Comparison of ENCODE assay signal across 22 cellular contexts in the genomic region with DNA sequence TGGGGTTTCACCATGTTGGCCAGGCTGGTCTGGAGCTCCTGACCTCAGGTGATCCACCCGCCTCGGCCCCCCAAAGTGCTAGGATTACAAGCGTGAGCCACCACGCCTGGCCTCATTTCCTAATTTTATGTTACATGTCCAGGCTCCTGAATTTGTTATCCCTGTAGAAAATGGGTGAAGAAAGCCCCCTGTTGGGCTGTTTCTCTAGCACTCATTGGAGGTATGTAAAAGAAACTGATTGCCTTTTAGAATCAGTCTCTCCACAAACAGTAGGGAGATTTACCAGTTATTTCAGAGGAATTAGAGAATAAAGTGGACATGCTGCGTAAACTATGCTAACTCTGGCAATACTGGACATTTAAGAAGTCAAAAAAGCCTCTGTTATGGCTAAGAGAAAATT.
"Had no signal": no experiment of that assay in that cellular context is flagged by ENCODE, and none has a peak within 500 bp of the region (broad histone marks: within the 10 kb centered on the region; RNA-seq: fewer than 3 reads in every experiment).

No MANE protein-coding gene starts in this region.

- H3K4me3 ChIP-seq: colonic mucosa, gastrocnemius medialis, left lung, lower lobe of right lung, skin epidermis, uterus had no signal

- FAIRE-seq: bronchial epithelial cell, islet of Langerhans had no signal

- H3K27me3 ChIP-seq: colonic mucosa, gastrocnemius medialis, left lung, uterus had no signal

- H3K27ac ChIP-seq: colonic mucosa, gastrocnemius medialis, left lung, lower lobe of right lung, skin epidermis, uterus had no signal

- DNase-seq: activated CD4-positive, alpha-beta T cell treated with anti-CD3 and anti-CD28 coated beads for 4 hours; activated CD4-positive, alpha-beta T cell treated with anti-CD3 and anti-CD28 coated beads, Interleukin-2, amount 50 U/mL, for 4 hours; activated naive CD4-positive, alpha-beta T cell; activated T-cell treated with anti-CD3 and anti-CD28 coated beads for 4 hours; activated T-cell treated with anti-CD3 and anti-CD28 coated beads, Interleukin-2, amount 50 U/mL, for 72 hours; colonic mucosa; effector CD8-positive, alpha-beta T cell; erythroblast; gastrocnemius medialis; glutamatergic neuron; left lung; lower lobe of right lung; mesenchymal stem cell; natural killer cell; stimulated activated CD4-positive, alpha-beta T cell treated with anti-CD3 and anti-CD28 coated beads, Interleukin-12 subunit alpha, Interleukin-12 subunit beta, amount 100 ng/mL, for 4 hours; stimulated activated CD4-positive, alpha-beta T cell treated with anti-CD3 and anti-CD28 coated beads, Interleukin-4, amount 100 ng/mL, for 1 hour; uterus had no signal

- H3K36me3 ChIP-seq: colonic mucosa, gastrocnemius medialis, left lung, lower lobe of right lung, uterus had no signal

- H3K4me1 ChIP-seq: colonic mucosa, gastrocnemius medialis, left lung, lower lobe of right lung, uterus had no signal

- H3K9me3 ChIP-seq: colonic mucosa, gastrocnemius medialis, left lung, lower lobe of right lung, uterus had no signal

- ATAC-seq: activated naive CD4-positive, alpha-beta T cell treated with anti-CD3 and anti-CD28 coated beads, Interleukin-2, amount 50 U/mL, for 72 hours; activated T-cell treated with anti-CD3 and anti-CD28 coated beads, Interleukin-2, amount 50 U/mL, for 72 hours; gastrocnemius medialis; left lung; lower lobe of right lung; natural killer cell; sciatic nerve had no signal
